In the genomic region with DNA sequence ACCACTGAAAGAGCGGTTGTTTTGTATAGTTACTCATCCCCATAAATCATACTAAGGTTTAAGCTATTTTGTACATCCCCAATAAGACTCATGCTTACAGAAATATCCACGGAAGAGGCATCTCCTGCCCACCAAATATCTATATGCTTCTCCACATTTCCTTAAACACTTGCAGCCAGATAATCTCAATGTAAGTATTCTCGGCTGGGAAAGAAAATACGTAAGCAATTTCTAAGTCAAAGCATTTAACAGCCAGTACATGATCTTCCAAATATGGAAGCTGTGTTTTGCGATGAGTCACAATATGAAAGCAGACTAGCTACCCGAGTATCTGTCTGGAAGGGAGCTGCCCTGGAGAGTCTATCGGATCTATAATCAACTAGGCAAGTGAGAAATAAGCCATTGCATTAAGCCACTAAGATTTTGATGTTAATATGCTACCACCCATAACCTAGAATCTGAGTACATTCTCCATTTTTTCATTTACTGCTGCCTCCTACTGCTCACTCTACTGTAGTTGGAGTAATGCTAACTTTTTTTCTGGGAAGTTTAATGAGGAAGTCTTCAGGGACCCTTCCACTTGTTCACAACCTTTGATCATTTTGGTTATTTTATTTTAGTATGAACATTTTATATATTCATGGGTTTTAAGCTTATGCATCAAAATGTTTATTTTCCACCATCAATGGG, we compare ENCODE assay signal across 2 cellular contexts.
TF ChIP-seq lines count a peak whose summit lies in the region.

No MANE protein-coding gene starts in this region.

TF ChIP-seq in HCT116, 20 proteins besides CTCF, POLR2A, EP300 and RAD21:
- TF ChIP-seq SIN3A (IDR thresholded peaks at IDR 0.05; ENCODE audit: low read depth) (no peak), ELF1 (IDR thresholded peaks at IDR 0.05; ENCODE audit: borderline replicate concordance, low read depth) (no peak), TCF7L2 (IDR thresholded peaks at IDR 0.05; ENCODE audit: borderline replicate concordance, extremely low read depth, insufficient read depth, insufficient read length) (no peak)
- TF ChIP-seq, protein P1, sequence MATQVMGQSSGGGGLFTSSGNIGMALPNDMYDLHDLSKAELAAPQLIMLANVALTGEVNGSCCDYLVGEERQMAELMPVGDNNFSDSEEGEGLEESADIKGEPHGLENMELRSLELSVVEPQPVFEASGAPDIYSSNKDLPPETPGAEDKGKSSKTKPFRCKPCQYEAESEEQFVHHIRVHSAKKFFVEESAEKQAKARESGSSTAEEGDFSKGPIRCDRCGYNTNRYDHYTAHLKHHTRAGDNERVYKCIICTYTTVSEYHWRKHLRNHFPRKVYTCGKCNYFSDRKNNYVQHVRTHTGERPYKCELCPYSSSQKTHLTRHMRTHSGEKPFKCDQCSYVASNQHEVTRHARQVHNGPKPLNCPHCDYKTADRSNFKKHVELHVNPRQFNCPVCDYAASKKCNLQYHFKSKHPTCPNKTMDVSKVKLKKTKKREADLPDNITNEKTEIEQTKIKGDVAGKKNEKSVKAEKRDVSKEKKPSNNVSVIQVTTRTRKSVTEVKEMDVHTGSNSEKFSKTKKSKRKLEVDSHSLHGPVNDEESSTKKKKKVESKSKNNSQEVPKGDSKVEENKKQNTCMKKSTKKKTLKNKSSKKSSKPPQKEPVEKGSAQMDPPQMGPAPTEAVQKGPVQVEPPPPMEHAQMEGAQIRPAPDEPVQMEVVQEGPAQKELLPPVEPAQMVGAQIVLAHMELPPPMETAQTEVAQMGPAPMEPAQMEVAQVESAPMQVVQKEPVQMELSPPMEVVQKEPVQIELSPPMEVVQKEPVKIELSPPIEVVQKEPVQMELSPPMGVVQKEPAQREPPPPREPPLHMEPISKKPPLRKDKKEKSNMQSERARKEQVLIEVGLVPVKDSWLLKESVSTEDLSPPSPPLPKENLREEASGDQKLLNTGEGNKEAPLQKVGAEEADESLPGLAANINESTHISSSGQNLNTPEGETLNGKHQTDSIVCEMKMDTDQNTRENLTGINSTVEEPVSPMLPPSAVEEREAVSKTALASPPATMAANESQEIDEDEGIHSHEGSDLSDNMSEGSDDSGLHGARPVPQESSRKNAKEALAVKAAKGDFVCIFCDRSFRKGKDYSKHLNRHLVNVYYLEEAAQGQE (IDR thresholded peaks at IDR 0.05; ENCODE audit: low read depth) = no peak
TF ChIP-seq in HCT116: peak in this region for 0.

TF ChIP-seq in SK-N-SH, 30 proteins besides CTCF, POLR2A, EP300 and RAD21:
- TF ChIP-seq TAF1 (IDR thresholded peaks at IDR 0.05; ENCODE audit: borderline replicate concordance, low read depth, low read length) (no peak), MXI1 (IDR thresholded peaks at IDR 0.05; ENCODE audit: low read depth, low read length) (no peak), FOSL2 (IDR thresholded peaks at IDR 0.05; ENCODE audit: borderline replicate concordance, low read depth) (no peak), TCF12 (IDR thresholded peaks at IDR 0.05) (no peak), FOXM1 (IDR thresholded peaks at IDR 0.05; ENCODE audit: low read depth) (no peak), FOXJ3 (CRISPR knock-in tag; IDR thresholded peaks at IDR 0.05) (no peak), SMC3 (IDR thresholded peaks at IDR 0.05; ENCODE audit: low read depth, low read length) (no peak), NRF1 (IDR thresholded peaks at IDR 0.05; ENCODE audit: low read depth, low read length) (no peak), TEAD4 (IDR thresholded peaks at IDR 0.05; ENCODE audit: borderline replicate concordance, insufficient read depth) (no peak), RCOR1 (IDR thresholded peaks at IDR 0.05; ENCODE audit: low read length) (no peak), MEF2A (IDR thresholded peaks at IDR 0.05; ENCODE audit: borderline replicate concordance, low read depth) (no peak), RXRA (IDR thresholded peaks at IDR 0.05; ENCODE audit: borderline replicate concordance, low read depth) (no peak), ELF1 (IDR thresholded peaks at IDR 0.05) (no peak)
- TF ChIP-seq, protein P2, sequence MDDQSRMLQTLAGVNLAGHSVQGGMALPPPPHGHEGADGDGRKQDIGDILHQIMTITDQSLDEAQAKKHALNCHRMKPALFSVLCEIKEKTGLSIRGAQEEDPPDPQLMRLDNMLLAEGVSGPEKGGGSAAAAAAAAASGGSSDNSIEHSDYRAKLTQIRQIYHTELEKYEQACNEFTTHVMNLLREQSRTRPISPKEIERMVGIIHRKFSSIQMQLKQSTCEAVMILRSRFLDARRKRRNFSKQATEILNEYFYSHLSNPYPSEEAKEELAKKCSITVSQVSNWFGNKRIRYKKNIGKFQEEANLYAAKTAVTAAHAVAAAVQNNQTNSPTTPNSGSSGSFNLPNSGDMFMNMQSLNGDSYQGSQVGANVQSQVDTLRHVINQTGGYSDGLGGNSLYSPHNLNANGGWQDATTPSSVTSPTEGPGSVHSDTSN (IDR thresholded peaks at IDR 0.05) = no peak
- TF ChIP-seq, protein P3, sequence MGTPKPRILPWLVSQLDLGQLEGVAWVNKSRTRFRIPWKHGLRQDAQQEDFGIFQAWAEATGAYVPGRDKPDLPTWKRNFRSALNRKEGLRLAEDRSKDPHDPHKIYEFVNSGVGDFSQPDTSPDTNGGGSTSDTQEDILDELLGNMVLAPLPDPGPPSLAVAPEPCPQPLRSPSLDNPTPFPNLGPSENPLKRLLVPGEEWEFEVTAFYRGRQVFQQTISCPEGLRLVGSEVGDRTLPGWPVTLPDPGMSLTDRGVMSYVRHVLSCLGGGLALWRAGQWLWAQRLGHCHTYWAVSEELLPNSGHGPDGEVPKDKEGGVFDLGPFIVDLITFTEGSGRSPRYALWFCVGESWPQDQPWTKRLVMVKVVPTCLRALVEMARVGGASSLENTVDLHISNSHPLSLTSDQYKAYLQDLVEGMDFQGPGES (IDR thresholded peaks at IDR 0.05; ENCODE audit: low read depth, low read length) = no peak
- TF ChIP-seq, protein P4, sequence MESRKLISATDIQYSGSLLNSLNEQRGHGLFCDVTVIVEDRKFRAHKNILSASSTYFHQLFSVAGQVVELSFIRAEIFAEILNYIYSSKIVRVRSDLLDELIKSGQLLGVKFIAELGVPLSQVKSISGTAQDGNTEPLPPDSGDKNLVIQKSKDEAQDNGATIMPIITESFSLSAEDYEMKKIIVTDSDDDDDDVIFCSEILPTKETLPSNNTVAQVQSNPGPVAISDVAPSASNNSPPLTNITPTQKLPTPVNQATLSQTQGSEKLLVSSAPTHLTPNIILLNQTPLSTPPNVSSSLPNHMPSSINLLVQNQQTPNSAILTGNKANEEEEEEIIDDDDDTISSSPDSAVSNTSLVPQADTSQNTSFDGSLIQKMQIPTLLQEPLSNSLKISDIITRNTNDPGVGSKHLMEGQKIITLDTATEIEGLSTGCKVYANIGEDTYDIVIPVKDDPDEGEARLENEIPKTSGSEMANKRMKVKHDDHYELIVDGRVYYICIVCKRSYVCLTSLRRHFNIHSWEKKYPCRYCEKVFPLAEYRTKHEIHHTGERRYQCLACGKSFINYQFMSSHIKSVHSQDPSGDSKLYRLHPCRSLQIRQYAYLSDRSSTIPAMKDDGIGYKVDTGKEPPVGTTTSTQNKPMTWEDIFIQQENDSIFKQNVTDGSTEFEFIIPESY (IDR thresholded peaks at IDR 0.05; ENCODE audit: borderline replicate concordance, low read depth) = no peak
- TF ChIP-seq, protein P5, sequence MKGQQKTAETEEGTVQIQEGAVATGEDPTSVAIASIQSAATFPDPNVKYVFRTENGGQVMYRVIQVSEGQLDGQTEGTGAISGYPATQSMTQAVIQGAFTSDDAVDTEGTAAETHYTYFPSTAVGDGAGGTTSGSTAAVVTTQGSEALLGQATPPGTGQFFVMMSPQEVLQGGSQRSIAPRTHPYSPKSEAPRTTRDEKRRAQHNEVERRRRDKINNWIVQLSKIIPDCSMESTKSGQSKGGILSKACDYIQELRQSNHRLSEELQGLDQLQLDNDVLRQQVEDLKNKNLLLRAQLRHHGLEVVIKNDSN (IDR thresholded peaks at IDR 0.05; ENCODE audit: borderline replicate concordance, low read depth) = no peak
